Comparison of ENCODE assay signal across 1 cellular context in genomic region chr10:72272689-72273409, GRCh38.
TF ChIP-seq lines count a peak whose summit lies in the region.

No MANE protein-coding gene starts in this region.

TF ChIP-seq in HepG2, 621 proteins besides CTCF, POLR2A, EP300 and RAD21 (continued from another document and continues in another):
- TF ChIP-seq, protein P1, sequence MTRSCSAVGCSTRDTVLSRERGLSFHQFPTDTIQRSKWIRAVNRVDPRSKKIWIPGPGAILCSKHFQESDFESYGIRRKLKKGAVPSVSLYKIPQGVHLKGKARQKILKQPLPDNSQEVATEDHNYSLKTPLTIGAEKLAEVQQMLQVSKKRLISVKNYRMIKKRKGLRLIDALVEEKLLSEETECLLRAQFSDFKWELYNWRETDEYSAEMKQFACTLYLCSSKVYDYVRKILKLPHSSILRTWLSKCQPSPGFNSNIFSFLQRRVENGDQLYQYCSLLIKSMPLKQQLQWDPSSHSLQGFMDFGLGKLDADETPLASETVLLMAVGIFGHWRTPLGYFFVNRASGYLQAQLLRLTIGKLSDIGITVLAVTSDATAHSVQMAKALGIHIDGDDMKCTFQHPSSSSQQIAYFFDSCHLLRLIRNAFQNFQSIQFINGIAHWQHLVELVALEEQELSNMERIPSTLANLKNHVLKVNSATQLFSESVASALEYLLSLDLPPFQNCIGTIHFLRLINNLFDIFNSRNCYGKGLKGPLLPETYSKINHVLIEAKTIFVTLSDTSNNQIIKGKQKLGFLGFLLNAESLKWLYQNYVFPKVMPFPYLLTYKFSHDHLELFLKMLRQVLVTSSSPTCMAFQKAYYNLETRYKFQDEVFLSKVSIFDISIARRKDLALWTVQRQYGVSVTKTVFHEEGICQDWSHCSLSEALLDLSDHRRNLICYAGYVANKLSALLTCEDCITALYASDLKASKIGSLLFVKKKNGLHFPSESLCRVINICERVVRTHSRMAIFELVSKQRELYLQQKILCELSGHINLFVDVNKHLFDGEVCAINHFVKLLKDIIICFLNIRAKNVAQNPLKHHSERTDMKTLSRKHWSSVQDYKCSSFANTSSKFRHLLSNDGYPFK (CRISPR knock-in tag; IDR thresholded peaks at IDR 0.05; ENCODE audit: borderline replicate concordance): peak; percentile 77; the same call in 1 of the 2 replicates
- TF ChIP-seq ZNF224 (CRISPR knock-in tag; IDR thresholded peaks at IDR 0.05): 0 out of 2 replicates have a peak, but pooled peaks have one; percentile 52
- TF ChIP-seq ZNF788 (CRISPR knock-in tag; IDR thresholded peaks at IDR 0.05; ENCODE audit: borderline replicate concordance): peak; percentile 88; the same call in 1 of the 2 replicates
- no peak for TF ChIP-seq MYNN (CRISPR knock-in tag; IDR thresholded peaks at IDR 0.05; ENCODE audit: low read depth)
- peak; percentile 78; the same call in 1 of the 2 replicates for TF ChIP-seq ZNF749 (CRISPR knock-in tag; IDR thresholded peaks at IDR 0.05; ENCODE audit: borderline replicate concordance)
- peak; percentile 21; the same call in 1 of the 2 replicates for TF ChIP-seq ZNF777 (CRISPR knock-in tag; IDR thresholded peaks at IDR 0.05)
- no peak for TF ChIP-seq ZNF83 (CRISPR knock-in tag; IDR thresholded peaks at IDR 0.05; ENCODE audit: borderline replicate concordance)
- TF ChIP-seq DMAP1 (CRISPR knock-in tag; IDR thresholded peaks at IDR 0.05): peak; percentile 81
- peak; percentile 88 for TF ChIP-seq ZNF121 (CRISPR knock-in tag; IDR thresholded peaks at IDR 0.05)
- peak; percentile 74 for TF ChIP-seq POLR2G (IDR thresholded peaks at IDR 0.05; ENCODE audit: low read depth, low read length)
- TF ChIP-seq ZNF367 (CRISPR knock-in tag; IDR thresholded peaks at IDR 0.05; ENCODE audit: borderline replicate concordance): no peak
- peak; percentile 88 for TF ChIP-seq SKI (IDR thresholded peaks at IDR 0.05; ENCODE audit: partially characterized antibody)
- peak; percentile 52 for TF ChIP-seq NR2F6 (IDR thresholded peaks at IDR 0.05)
- peak; percentile 53; the same call in 1 of the 2 replicates for TF ChIP-seq NR2F6 (CRISPR knock-in tag; IDR thresholded peaks at IDR 0.05)
- 0 out of 2 replicates have a peak, but pooled peaks have one; percentile 31 for TF ChIP-seq ZNF136 (CRISPR knock-in tag; IDR thresholded peaks at IDR 0.05; ENCODE audit: low read depth)
- TF ChIP-seq, protein P2, sequence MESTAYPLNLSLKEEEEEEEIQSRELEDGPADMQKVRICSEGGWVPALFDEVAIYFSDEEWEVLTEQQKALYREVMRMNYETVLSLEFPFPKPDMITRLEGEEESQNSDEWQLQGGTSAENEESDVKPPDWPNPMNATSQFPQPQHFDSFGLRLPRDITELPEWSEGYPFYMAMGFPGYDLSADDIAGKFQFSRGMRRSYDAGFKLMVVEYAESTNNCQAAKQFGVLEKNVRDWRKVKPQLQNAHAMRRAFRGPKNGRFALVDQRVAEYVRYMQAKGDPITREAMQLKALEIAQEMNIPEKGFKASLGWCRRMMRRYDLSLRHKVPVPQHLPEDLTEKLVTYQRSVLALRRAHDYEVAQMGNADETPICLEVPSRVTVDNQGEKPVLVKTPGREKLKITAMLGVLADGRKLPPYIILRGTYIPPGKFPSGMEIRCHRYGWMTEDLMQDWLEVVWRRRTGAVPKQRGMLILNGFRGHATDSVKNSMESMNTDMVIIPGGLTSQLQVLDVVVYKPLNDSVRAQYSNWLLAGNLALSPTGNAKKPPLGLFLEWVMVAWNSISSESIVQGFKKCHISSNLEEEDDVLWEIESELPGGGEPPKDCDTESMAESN (CRISPR knock-in tag; conservative IDR thresholded peaks at IDR 0.05): peak; percentile 96
- no peak for TF ChIP-seq SP4 (CRISPR knock-in tag; IDR thresholded peaks at IDR 0.05)
- TF ChIP-seq, protein P3, sequence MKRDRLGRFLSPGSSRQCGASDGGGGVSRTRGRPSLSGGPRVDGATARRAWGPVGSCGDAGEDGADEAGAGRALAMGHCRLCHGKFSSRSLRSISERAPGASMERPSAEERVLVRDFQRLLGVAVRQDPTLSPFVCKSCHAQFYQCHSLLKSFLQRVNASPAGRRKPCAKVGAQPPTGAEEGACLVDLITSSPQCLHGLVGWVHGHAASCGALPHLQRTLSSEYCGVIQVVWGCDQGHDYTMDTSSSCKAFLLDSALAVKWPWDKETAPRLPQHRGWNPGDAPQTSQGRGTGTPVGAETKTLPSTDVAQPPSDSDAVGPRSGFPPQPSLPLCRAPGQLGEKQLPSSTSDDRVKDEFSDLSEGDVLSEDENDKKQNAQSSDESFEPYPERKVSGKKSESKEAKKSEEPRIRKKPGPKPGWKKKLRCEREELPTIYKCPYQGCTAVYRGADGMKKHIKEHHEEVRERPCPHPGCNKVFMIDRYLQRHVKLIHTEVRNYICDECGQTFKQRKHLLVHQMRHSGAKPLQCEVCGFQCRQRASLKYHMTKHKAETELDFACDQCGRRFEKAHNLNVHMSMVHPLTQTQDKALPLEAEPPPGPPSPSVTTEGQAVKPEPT (CRISPR knock-in tag; IDR thresholded peaks at IDR 0.05; ENCODE audit: low read depth): peak; percentile 96
- TF ChIP-seq, protein P4, sequence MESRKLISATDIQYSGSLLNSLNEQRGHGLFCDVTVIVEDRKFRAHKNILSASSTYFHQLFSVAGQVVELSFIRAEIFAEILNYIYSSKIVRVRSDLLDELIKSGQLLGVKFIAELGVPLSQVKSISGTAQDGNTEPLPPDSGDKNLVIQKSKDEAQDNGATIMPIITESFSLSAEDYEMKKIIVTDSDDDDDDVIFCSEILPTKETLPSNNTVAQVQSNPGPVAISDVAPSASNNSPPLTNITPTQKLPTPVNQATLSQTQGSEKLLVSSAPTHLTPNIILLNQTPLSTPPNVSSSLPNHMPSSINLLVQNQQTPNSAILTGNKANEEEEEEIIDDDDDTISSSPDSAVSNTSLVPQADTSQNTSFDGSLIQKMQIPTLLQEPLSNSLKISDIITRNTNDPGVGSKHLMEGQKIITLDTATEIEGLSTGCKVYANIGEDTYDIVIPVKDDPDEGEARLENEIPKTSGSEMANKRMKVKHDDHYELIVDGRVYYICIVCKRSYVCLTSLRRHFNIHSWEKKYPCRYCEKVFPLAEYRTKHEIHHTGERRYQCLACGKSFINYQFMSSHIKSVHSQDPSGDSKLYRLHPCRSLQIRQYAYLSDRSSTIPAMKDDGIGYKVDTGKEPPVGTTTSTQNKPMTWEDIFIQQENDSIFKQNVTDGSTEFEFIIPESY (CRISPR knock-in tag; IDR thresholded peaks at IDR 0.05): peak; percentile 56
- peak; percentile 95; the same call in 1 of the 2 replicates for TF ChIP-seq ZNF615 (CRISPR knock-in tag; IDR thresholded peaks at IDR 0.05; ENCODE audit: borderline replicate concordance)
- no peak for TF ChIP-seq MAFK (conservative IDR thresholded peaks at IDR 0.05 in 1 of 2, IDR thresholded peaks at IDR 0.05 in 1 of 2; ENCODE audit: low read length in 2 of 2)
- TF ChIP-seq DNMT1 (CRISPR knock-in tag; IDR thresholded peaks at IDR 0.05): no peak
- TF ChIP-seq ZNF446 (CRISPR knock-in tag; IDR thresholded peaks at IDR 0.05): no peak
- peak; percentile 73; the same call in 1 of the 2 replicates for TF ChIP-seq ZNF280D (CRISPR knock-in tag; IDR thresholded peaks at IDR 0.05)
- TF ChIP-seq TOE1 (CRISPR knock-in tag; IDR thresholded peaks at IDR 0.05): peak; percentile 83; the same call in 1 of the 2 replicates
- TF ChIP-seq, protein P5, sequence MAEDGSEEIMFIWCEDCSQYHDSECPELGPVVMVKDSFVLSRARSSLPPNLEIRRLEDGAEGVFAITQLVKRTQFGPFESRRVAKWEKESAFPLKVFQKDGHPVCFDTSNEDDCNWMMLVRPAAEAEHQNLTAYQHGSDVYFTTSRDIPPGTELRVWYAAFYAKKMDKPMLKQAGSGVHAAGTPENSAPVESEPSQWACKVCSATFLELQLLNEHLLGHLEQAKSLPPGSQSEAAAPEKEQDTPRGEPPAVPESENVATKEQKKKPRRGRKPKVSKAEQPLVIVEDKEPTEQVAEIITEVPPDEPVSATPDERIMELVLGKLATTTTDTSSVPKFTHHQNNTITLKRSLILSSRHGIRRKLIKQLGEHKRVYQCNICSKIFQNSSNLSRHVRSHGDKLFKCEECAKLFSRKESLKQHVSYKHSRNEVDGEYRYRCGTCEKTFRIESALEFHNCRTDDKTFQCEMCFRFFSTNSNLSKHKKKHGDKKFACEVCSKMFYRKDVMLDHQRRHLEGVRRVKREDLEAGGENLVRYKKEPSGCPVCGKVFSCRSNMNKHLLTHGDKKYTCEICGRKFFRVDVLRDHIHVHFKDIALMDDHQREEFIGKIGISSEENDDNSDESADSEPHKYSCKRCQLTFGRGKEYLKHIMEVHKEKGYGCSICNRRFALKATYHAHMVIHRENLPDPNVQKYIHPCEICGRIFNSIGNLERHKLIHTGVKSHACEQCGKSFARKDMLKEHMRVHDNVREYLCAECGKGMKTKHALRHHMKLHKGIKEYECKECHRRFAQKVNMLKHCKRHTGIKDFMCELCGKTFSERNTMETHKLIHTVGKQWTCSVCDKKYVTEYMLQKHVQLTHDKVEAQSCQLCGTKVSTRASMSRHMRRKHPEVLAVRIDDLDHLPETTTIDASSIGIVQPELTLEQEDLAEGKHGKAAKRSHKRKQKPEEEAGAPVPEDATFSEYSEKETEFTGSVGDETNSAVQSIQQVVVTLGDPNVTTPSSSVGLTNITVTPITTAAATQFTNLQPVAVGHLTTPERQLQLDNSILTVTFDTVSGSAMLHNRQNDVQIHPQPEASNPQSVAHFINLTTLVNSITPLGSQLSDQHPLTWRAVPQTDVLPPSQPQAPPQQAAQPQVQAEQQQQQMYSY (CRISPR knock-in tag; IDR thresholded peaks at IDR 0.05): no peak
- peak; percentile 86 for TF ChIP-seq ZNF614 (CRISPR knock-in tag; IDR thresholded peaks at IDR 0.05; ENCODE audit: borderline replicate concordance)
- TF ChIP-seq ZNF335 (CRISPR knock-in tag; IDR thresholded peaks at IDR 0.05): peak; percentile 86
- TF ChIP-seq, protein P6, sequence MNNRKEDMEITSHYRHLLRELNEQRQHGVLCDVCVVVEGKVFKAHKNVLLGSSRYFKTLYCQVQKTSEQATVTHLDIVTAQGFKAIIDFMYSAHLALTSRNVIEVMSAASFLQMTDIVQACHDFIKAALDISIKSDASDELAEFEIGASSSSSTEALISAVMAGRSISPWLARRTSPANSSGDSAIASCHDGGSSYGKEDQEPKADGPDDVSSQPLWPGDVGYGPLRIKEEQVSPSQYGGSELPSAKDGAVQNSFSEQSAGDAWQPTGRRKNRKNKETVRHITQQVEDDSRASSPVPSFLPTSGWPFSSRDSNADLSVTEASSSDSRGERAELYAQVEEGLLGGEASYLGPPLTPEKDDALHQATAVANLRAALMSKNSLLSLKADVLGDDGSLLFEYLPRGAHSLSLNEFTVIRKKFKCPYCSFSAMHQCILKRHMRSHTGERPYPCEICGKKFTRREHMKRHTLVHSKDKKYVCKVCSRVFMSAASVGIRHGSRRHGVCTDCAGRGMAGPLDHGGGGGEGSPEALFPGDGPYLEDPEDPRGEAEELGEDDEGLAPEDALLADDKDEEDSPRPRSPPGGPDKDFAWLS (CRISPR knock-in tag; IDR thresholded peaks at IDR 0.05; ENCODE audit: borderline replicate concordance): 0 out of 2 replicates have a peak, but pooled peaks have one; percentile 37
- TF ChIP-seq ZFP36L2 (CRISPR knock-in tag; IDR thresholded peaks at IDR 0.05): no peak
- TF ChIP-seq, protein P7, sequence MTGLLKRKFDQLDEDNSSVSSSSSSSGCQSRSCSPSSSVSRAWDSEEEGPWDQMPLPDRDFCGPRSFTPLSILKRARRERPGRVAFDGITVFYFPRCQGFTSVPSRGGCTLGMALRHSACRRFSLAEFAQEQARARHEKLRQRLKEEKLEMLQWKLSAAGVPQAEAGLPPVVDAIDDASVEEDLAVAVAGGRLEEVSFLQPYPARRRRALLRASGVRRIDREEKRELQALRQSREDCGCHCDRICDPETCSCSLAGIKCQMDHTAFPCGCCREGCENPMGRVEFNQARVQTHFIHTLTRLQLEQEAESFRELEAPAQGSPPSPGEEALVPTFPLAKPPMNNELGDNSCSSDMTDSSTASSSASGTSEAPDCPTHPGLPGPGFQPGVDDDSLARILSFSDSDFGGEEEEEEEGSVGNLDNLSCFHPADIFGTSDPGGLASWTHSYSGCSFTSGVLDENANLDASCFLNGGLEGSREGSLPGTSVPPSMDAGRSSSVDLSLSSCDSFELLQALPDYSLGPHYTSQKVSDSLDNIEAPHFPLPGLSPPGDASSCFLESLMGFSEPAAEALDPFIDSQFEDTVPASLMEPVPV (CRISPR knock-in tag; IDR thresholded peaks at IDR 0.05): peak; percentile 69; the same call in 1 of the 2 replicates
- 0 out of 2 replicates have a peak, but pooled peaks have one; percentile 78 for TF ChIP-seq PCBP1 (IDR thresholded peaks at IDR 0.05; ENCODE audit: borderline replicate concordance, low read depth, low read length)
- peak; percentile 99 for TF ChIP-seq ZMYM3 (CRISPR knock-in tag; IDR thresholded peaks at IDR 0.05)
- peak; percentile 72; the same call in 1 of the 2 replicates for TF ChIP-seq SALL2 (CRISPR knock-in tag; IDR thresholded peaks at IDR 0.05)
- TF ChIP-seq RBM39 (IDR thresholded peaks at IDR 0.05; ENCODE audit: low read depth, low read length, poor library complexity, severe bottlenecking): peak; percentile 13
- TF ChIP-seq NFIB (CRISPR knock-in tag; IDR thresholded peaks at IDR 0.05; ENCODE audit: borderline replicate concordance): no peak
